ENCODE assay signal across 8 cellular contexts in genomic region chr17:7263071-7263800, GRCh38. TPM values are rescaled to one million over a fixed set of nuclear protein-coding genes. Genes with fewer than 3 reads are reported as not detected.
DNase-seq lines count a peak whose midpoint lies in the region; ATAC-seq and TF ChIP-seq lines count a peak whose summit lies in the region.

No MANE protein-coding gene starts in this region.

- no peak for TF ChIP-seq CTCF in 22Rv1 (IDR thresholded peaks at IDR 0.05)
- TF ChIP-seq CTCF in HCT116 (IDR thresholded peaks at IDR 0.05 in 2 of 3, conservative IDR thresholded peaks at IDR 0.05 in 1 of 3; ENCODE audit: borderline replicate concordance in 1 of 3, insufficient read depth in 1 of 3, low read depth in 2 of 3, low read length in 2 of 3): no peak
- no peak for TF ChIP-seq CTCF in thoracic aorta (IDR thresholded peaks at IDR 0.05)
- no peak for TF ChIP-seq CTCF in foreskin fibroblast (IDR thresholded peaks at IDR 0.05; ENCODE audit: low read depth, low read length)

- no peaks in the 10 kb centered on the region for H3K9me3 ChIP-seq in HCT116 (ENCODE audit: control insufficient read depth in 1 of 2, insufficient read depth in 1 of 2, low read depth in 1 of 2, low read length in 2 of 2)
- no peaks in the 10 kb centered on the region for H3K9me3 ChIP-seq in thoracic aorta

- peak overlapping the region; percentile 99 for H3K9ac ChIP-seq in HCT116 (ENCODE audit: low read length)

- H3K27ac ChIP-seq in 22Rv1 (peak overlapping the region; percentile 99), HCT116 (ENCODE audit: low read depth, low read length) (peak overlapping the region; percentile 94), thoracic aorta (peak overlapping the region in 1 of 2 donors; percentile 3)

- intact Hi-C loops in HCT116 (cut with micrococcal nuclease): loop anchor here (2.0 to 10.0 kb wide), 3 partner anchors 18 to 172 kb away; partner anchors contain the start of genes FGF11, SLC2A4 and TMEM102
- intact Hi-C loops in activated T-helper 2 cell treated with anti-CD3 and anti-CD28 coated beads, Interferon-gamma antibody, Interleukin-2, Interleukin-4, amounts not matched to agents 10 μg/mL and 5 μg/mL and 100 μg/mL, durations not matched to agents 14 hours and 24 hours and 36 hours (cut with micrococcal nuclease): no loop called here

- peaks cover 5% of the 10 kb centered on the region; the same call in 1 of the 2 replicates for H4K20me1 ChIP-seq in HCT116 (ENCODE audit: insufficient read depth)

- H3K4me3 ChIP-seq in HCT116 (replicated peaks in 1 of 2; ENCODE audit: low read depth in 1 of 2, low read length in 2 of 2) (peak overlapping the region; percentile 98 to 99), thoracic aorta (peak overlapping the region; percentile 75), foreskin fibroblast (ENCODE audit: low read depth in 1 of 2, low read length in 2 of 2) (no peak overlapping the region)

- peaks cover 16% of the 10 kb centered on the region for H3K4me1 Mint-ChIP-seq in activated T-helper 2 cell treated with anti-CD3 and anti-CD28 coated beads, Interferon-gamma antibody, Interleukin-2, Interleukin-4, amounts not matched to agents 10 μg/mL and 5 μg/mL and 100 μg/mL, durations not matched to agents 14 hours and 24 hours and 36 hours (ENCODE audit: low read depth)

- H3K27ac Mint-ChIP-seq in activated T-helper 2 cell treated with anti-CD3 and anti-CD28 coated beads, Interferon-gamma antibody, Interleukin-2, Interleukin-4, amounts not matched to agents 10 μg/mL and 5 μg/mL and 100 μg/mL, durations not matched to agents 14 hours and 24 hours and 36 hours: no peak overlapping the region

- no peaks in the 10 kb centered on the region for H3K9me3 Mint-ChIP-seq in activated T-helper 2 cell treated with anti-CD3 and anti-CD28 coated beads, Interferon-gamma antibody, Interleukin-2, Interleukin-4, amounts not matched to agents 10 μg/mL and 5 μg/mL and 100 μg/mL, durations not matched to agents 14 hours and 24 hours and 36 hours

- H2AFZ ChIP-seq in HCT116 (ENCODE audit: low read depth, low read length, poor library complexity, severe bottlenecking): no peak overlapping the region

- peaks cover 29% of the 10 kb centered on the region for H3K27me3 Mint-ChIP-seq in activated T-helper 2 cell treated with anti-CD3 and anti-CD28 coated beads, Interferon-gamma antibody, Interleukin-2, Interleukin-4, amounts not matched to agents 10 μg/mL and 5 μg/mL and 100 μg/mL, durations not matched to agents 14 hours and 24 hours and 36 hours (ENCODE audit: low read depth)

- H3K36me3 Mint-ChIP-seq in activated T-helper 2 cell treated with anti-CD3 and anti-CD28 coated beads, Interferon-gamma antibody, Interleukin-2, Interleukin-4, amounts not matched to agents 10 μg/mL and 5 μg/mL and 100 μg/mL, durations not matched to agents 14 hours and 24 hours and 36 hours (ENCODE audit: low read depth): peaks cover 14% of the 10 kb centered on the region

- TF ChIP-seq POLR2A in HCT116 (IDR thresholded peaks at IDR 0.05; ENCODE audit: borderline replicate concordance, extremely low read depth, insufficient read depth, insufficient read length): peak; percentile 35

- no peak for TF ChIP-seq RAD21 in HCT116 (IDR thresholded peaks at IDR 0.05; ENCODE audit: low read depth)

- H3K4me1 ChIP-seq in HCT116 (ENCODE audit: control insufficient read depth in 1 of 2, insufficient read depth in 2 of 2, low read length in 2 of 2): peaks cover 42 to 72% of the 10 kb centered on the region in 2 experiments
- H3K4me1 ChIP-seq in thoracic aorta (ENCODE audit: control insufficient read depth in 1 of 2, low read depth in 2 of 2): peaks cover 11 to 25% of the 10 kb centered on the region in 2 donors

- H3K4me2 ChIP-seq in HCT116 (ENCODE audit: low read length): peak overlapping the region; percentile 90

- H3K36me3 ChIP-seq in HCT116 (ENCODE audit: control insufficient read depth in 1 of 2, insufficient read depth in 2 of 2, low read length in 2 of 2) (peaks cover 9 to 21% of the 10 kb centered on the region in 2 experiments), thoracic aorta (peaks cover 8% of the 10 kb centered on the region)

- no peaks in the 10 kb centered on the region for H3K27me3 ChIP-seq in HCT116 (ENCODE audit: insufficient read depth, low read length)
- peaks cover 12% of the 10 kb centered on the region for H3K27me3 ChIP-seq in thoracic aorta (replicated peaks; ENCODE audit: insufficient read depth)

- DNase-seq in HCT116 (ENCODE audit: low read depth, low spot score): peak; percentile 79
- DNase-seq in activated T-helper 2 cell treated with anti-CD3 and anti-CD28 coated beads, Interferon-gamma antibody, Interleukin-2, Interleukin-4, amounts not matched to agents 10 μg/mL and 5 μg/mL and 100 μg/mL, durations not matched to agents 14 hours and 24 hours and 36 hours (ENCODE audit: low spot score): no peak
- DNase-seq in islet precursor cell: peak; percentile 92
- no peak for DNase-seq in thoracic aorta (ENCODE audit: low spot score)
- no peak for DNase-seq in foreskin fibroblast

- H3K4me3 Mint-ChIP-seq in activated T-helper 2 cell treated with anti-CD3 and anti-CD28 coated beads, Interferon-gamma antibody, Interleukin-2, Interleukin-4, amounts not matched to agents 10 μg/mL and 5 μg/mL and 100 μg/mL, durations not matched to agents 14 hours and 24 hours and 36 hours (ENCODE audit: low read depth): peak overlapping the region; percentile 47

- peaks cover 41% of the 10 kb centered on the region for H3K79me2 ChIP-seq in HCT116 (ENCODE audit: insufficient read depth, low read length)

- TSS peak; percentile 70 for BruUV-seq in HCT116 (replicated peaks; lab: Mats Ljungman, UMichigan)

- no peaks in the 10 kb centered on the region for H3K9me2 ChIP-seq in HCT116 (ENCODE audit: insufficient read depth)

- POLR2A ChIA-PET in HCT116 (lab: Charles Lee): interaction anchor here (0.7 to 1.6 kb wide), 4 partner anchors 9 to 227 kb away, joined by 3 to 6 read pairs (median 3); partner anchors contain the start of gene SLC2A4

- ATAC-seq in HCT116 (peak; percentile 56), thoracic aorta (ENCODE audit: insufficient number of reproducible peaks, low FRiP score, low read depth) (no peak), HG03135 (IDR thresholded peaks at IDR 0.05; ENCODE audit: unreplicated experiment) (no peak), GM18873 (IDR thresholded peaks at IDR 0.05; ENCODE audit: low FRiP score, unreplicated experiment) (no peak)

- CTCF ChIA-PET in HCT116 (lab: Charles Lee): interaction anchor here (1.6 to 1.8 kb wide), 2 partner anchors 33 to 42 kb away, joined by 3 to 6 read pairs; no protein-coding TSS in a partner anchor

- RAD21 ChIA-PET in HCT116 (lab: Charles Lee; ENCODE audit: low non-redundant PET in 1 of 2, low total read pairs in 2 of 2, uncharacterized antibody in 2 of 2, unreplicated experiment in 2 of 2): interaction anchor here in 1 of 2 experiments (0.9 kb wide), 1 partner anchor 34 kb away, joined by 3 read pairs; no protein-coding TSS in a partner anchor

TF ChIP-seq in HCT116, 20 proteins besides CTCF, POLR2A, EP300 and RAD21:
- TF ChIP-seq POLR2AphosphoS5 (IDR thresholded peaks at IDR 0.05; ENCODE audit: low read depth, low read length) (peak; percentile 77), SIN3A (IDR thresholded peaks at IDR 0.05; ENCODE audit: low read depth) (peak; percentile 25; the same call in 1 of the 2 replicates), MAX (IDR thresholded peaks at IDR 0.05) (peak; percentile 47; the same call in 1 of the 2 replicates), SP1 (IDR thresholded peaks at IDR 0.05; ENCODE audit: low read depth) (peak; percentile 76), TCF7L2 (IDR thresholded peaks at IDR 0.05; ENCODE audit: borderline replicate concordance, extremely low read depth, insufficient read depth, insufficient read length) (no peak)
TF ChIP-seq in HCT116: peak in this region for 4.

RNA-seq across cellular contexts. Expression of gene CLDN7, which starts 1.0 kb away (rescaled TPM):
- total RNA-seq in HCT116 (2021; ENCODE audit: unreplicated experiment): 286 TPM
- polyA plus RNA-seq in HCT116 (2012): 506 and 722 TPM in 2 replicates
- 0.21 and 0.41 TPM in 2 replicates for total RNA-seq in activated T-helper 2 cell treated with anti-CD3 and anti-CD28 coated beads, Interferon-gamma antibody, Interleukin-2, Interleukin-4, amounts not matched to agents 10 μg/mL and 5 μg/mL and 100 μg/mL, durations not matched to agents 14 hours and 24 hours and 36 hours
- total RNA-seq in thoracic aorta: under 1 TPM in 1 of 2 donors, not detected in 1; 0.41 TPM

RNA-seq across cellular contexts. Expression of gene ELP5, which starts 11.2 kb away (rescaled TPM):
- total RNA-seq in HCT116 (2021; ENCODE audit: unreplicated experiment): 81.7 TPM
- 105 and 114 TPM in 2 replicates for polyA plus RNA-seq in HCT116 (2012)
- 64.8 and 65.3 TPM in 2 replicates for total RNA-seq in activated T-helper 2 cell treated with anti-CD3 and anti-CD28 coated beads, Interferon-gamma antibody, Interleukin-2, Interleukin-4, amounts not matched to agents 10 μg/mL and 5 μg/mL and 100 μg/mL, durations not matched to agents 14 hours and 24 hours and 36 hours
- total RNA-seq in thoracic aorta: 10 to 100 TPM; 15.8 to 19.0 TPM

RNA-seq across cellular contexts. Expression of gene CTDNEP1, which starts 11.7 kb away (rescaled TPM):
- total RNA-seq in HCT116 (2021; ENCODE audit: unreplicated experiment): 143 TPM
- 152 and 153 TPM in 2 replicates for polyA plus RNA-seq in HCT116 (2012)
- 170 and 181 TPM in 2 replicates for total RNA-seq in activated T-helper 2 cell treated with anti-CD3 and anti-CD28 coated beads, Interferon-gamma antibody, Interleukin-2, Interleukin-4, amounts not matched to agents 10 μg/mL and 5 μg/mL and 100 μg/mL, durations not matched to agents 14 hours and 24 hours and 36 hours
- 10 to 100 TPM; 51.3 to 51.7 TPM for total RNA-seq in thoracic aorta

RNA-seq across cellular contexts. Expression of gene SLC2A4, which starts 18.3 kb away (rescaled TPM):
- 2.5 TPM for total RNA-seq in HCT116 (2021; ENCODE audit: unreplicated experiment)
- polyA plus RNA-seq in HCT116 (2012): 0.73 and 0.84 TPM in 2 replicates
- 0.14 and 0.25 TPM in 2 replicates for total RNA-seq in activated T-helper 2 cell treated with anti-CD3 and anti-CD28 coated beads, Interferon-gamma antibody, Interleukin-2, Interleukin-4, amounts not matched to agents 10 μg/mL and 5 μg/mL and 100 μg/mL, durations not matched to agents 14 hours and 24 hours and 36 hours
- total RNA-seq in thoracic aorta: 1 to 10 TPM; 1.2 to 7.7 TPM

RNA-seq across cellular contexts. Expression of gene GABARAP, which starts 21.0 kb away (rescaled TPM):
- total RNA-seq in HCT116 (2021; ENCODE audit: unreplicated experiment) (287 TPM), thoracic aorta (100 to 1,000 TPM; 187 to 446 TPM)
- polyA plus RNA-seq in HCT116 (2012): 230 and 278 TPM in 2 replicates
- 145 and 147 TPM in 2 replicates for total RNA-seq in activated T-helper 2 cell treated with anti-CD3 and anti-CD28 coated beads, Interferon-gamma antibody, Interleukin-2, Interleukin-4, amounts not matched to agents 10 μg/mL and 5 μg/mL and 100 μg/mL, durations not matched to agents 14 hours and 24 hours and 36 hours

Comparison
In these comparisons a context has a peak if more than half of its experiments do, and no peak if none do; other contexts are left out.
1. DNase-seq: peak in HCT116 (single experiment) and islet precursor cell (single experiment); none in activated T-helper 2 cell treated with anti-CD3 and anti-CD28 coated beads, Interferon-gamma antibody, Interleukin-2, Interleukin-4, amounts not matched to agents 10 μg/mL and 5 μg/mL and 100 μg/mL, durations not matched to agents 14 hours and 24 hours and 36 hours (single experiment), thoracic aorta (single experiment) and foreskin fibroblast (0 of 2).
2. H3K4me3 ChIP-seq: peak in HCT116 (2 of 2) and thoracic aorta (single experiment); none in foreskin fibroblast (0 of 2).
3. RNA of gene CLDN7, which starts 1.0 kb away (total RNA-seq): 286 TPM in HCT116 (single experiment); 0.21 to 0.41 TPM in activated T-helper 2 cell treated with anti-CD3 and anti-CD28 coated beads, Interferon-gamma antibody, Interleukin-2, Interleukin-4, amounts not matched to agents 10 μg/mL and 5 μg/mL and 100 μg/mL, durations not matched to agents 14 hours and 24 hours and 36 hours and 0.41 TPM in thoracic aorta; every median in the first group is over 100 times any median in the second.